Comparison of ENCODE assay signal across 10 cellular contexts in the genomic region with DNA sequence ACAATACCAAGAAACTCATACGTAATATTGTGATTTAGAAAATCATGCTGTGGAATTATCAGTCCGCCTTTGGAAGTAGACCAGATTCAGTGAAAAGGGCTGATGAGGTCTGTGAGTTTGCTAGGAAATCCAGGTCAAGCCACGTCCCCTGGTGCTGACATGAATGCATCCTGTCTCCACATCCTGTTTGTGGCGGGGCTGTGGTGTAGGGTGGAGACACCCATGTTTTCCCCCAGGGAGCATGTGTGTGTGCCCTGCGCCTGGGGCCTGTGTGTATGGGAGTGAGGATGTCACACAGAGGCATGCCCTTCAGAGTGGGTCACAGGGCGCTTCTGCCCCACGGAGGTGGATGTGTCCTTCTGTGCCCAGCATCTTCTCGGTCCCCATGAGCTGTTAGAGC.
DNase-seq lines count a peak whose midpoint lies in the region; ATAC-seq and TF ChIP-seq lines count a peak whose summit lies in the region.
"Had no signal": no experiment of that assay in that cellular context is flagged by ENCODE, and none has a peak within 500 bp of the region (broad histone marks: within the 10 kb centered on the region; RNA-seq: fewer than 3 reads in every experiment).

No MANE protein-coding gene starts in this region.

- peak overlapping the region; percentile 25 for H3K23ac ChIP-seq in neuronal stem cell (ENCODE audit: low read depth, low read length, poor library complexity)

- DNase-seq in activated CD4-positive, alpha-beta T cell treated with anti-CD3 and anti-CD28 coated beads for 48 hours = peak; percentile 27
- DNase-seq in activated CD4-positive, alpha-beta T cell treated with anti-CD3 and anti-CD28 coated beads, Interleukin-2, amount 50 U/mL, for 4 hours = no peak
- DNase-seq in activated B cell treated with CpG ODN at 0.5 μM for 24 hours (no peak), neuronal stem cell (ENCODE audit: low spot score) (no peak), NCI-H510A treated with DMSO at 0.1 percent for 48 hours (lab: John Stamatoyannopoulos, UW) (no peak), WERI-Rb-1 (no peak), DMS 273 (lab: John Stamatoyannopoulos, UW; ENCODE audit: unreplicated experiment) (no peak)
- DNase-seq: activated naive CD8-positive, alpha-beta T cell treated with anti-CD3 and anti-CD28 coated beads, Interleukin-2, amount 10 ng/mL, durations not matched to agents 7 days and 5 days; effector CD8-positive, alpha-beta T cell had no signal

- H3K9ac ChIP-seq in neuronal stem cell (ENCODE audit: low read depth, low read length, poor library complexity) = peak overlapping the region; percentile 60

- H3K36me3 Mint-ChIP-seq in activated B cell treated with CpG ODN at 0.5 μM for 24 hours (ENCODE audit: low read depth) = no peaks in the 10 kb centered on the region
- H3K36me3 Mint-ChIP-seq: activated naive CD8-positive, alpha-beta T cell treated with anti-CD3 and anti-CD28 coated beads, Interleukin-2, amount 10 ng/mL, durations not matched to agents 7 days and 5 days had no signal

- H2AK5ac ChIP-seq in neuronal stem cell (ENCODE audit: low read depth, low read length) = no peak overlapping the region

- no peaks in the 10 kb centered on the region for H3K79me1 ChIP-seq in neuronal stem cell (ENCODE audit: low read depth, low read length)

- no peaks in the 10 kb centered on the region for H3K9me3 Mint-ChIP-seq in activated B cell treated with CpG ODN at 0.5 μM for 24 hours
- H3K9me3 Mint-ChIP-seq: activated naive CD8-positive, alpha-beta T cell treated with anti-CD3 and anti-CD28 coated beads, Interleukin-2, amount 10 ng/mL, durations not matched to agents 7 days and 5 days had no signal

- CTCF ChIA-PET in activated B cell treated with CpG ODN at 0.5 μM for 24 hours (lab: Charles Lee) = no interaction called here

- H3K9me3 ChIP-seq in neuronal stem cell (replicated peaks in 1 of 2; ENCODE audit: control insufficient read depth in 2 of 2, insufficient read depth in 1 of 2, low read depth in 1 of 2, low read length in 2 of 2) = no peaks in the 10 kb centered on the region
- no peaks in the 10 kb centered on the region for H3K9me3 ChIP-seq in WERI-Rb-1 (ENCODE audit: severe bottlenecking)

- H3K14ac ChIP-seq in neuronal stem cell (ENCODE audit: low read length) = peak overlapping the region; percentile 9

- H3K27ac ChIP-seq in neuronal stem cell (replicated peaks; ENCODE audit: low read length) (no peak overlapping the region), WERI-Rb-1 (no peak overlapping the region)

- TF ChIP-seq CTCF in activated B cell treated with CpG ODN at 0.5 μM for 24 hours (IDR thresholded peaks at IDR 0.05) (no peak), WERI-Rb-1 (IDR thresholded peaks at IDR 0.05; ENCODE audit: low read depth, low read length) (no peak)

- intact Hi-C loops in activated B cell treated with CpG ODN at 0.5 μM for 24 hours (cut with micrococcal nuclease) = no loop called here

- POLR2A ChIA-PET in activated B cell treated with CpG ODN at 0.5 μM for 24 hours (lab: Charles Lee) = no interaction called here

- no peak overlapping the region for H3K4me3 Mint-ChIP-seq in activated B cell treated with CpG ODN at 0.5 μM for 24 hours
- H3K4me3 Mint-ChIP-seq: activated naive CD8-positive, alpha-beta T cell treated with anti-CD3 and anti-CD28 coated beads, Interleukin-2, amount 10 ng/mL, durations not matched to agents 7 days and 5 days had no signal

- no peak overlapping the region for H3K18ac ChIP-seq in neuronal stem cell (ENCODE audit: low read length)

- H3K36me3 ChIP-seq in neuronal stem cell (replicated peaks in 1 of 2; ENCODE audit: control insufficient read depth in 2 of 2, insufficient read depth in 2 of 2, low read length in 2 of 2) (peaks cover 0 to 4% of the 10 kb centered on the region in 2 donors), WERI-Rb-1 (peaks cover 4% of the 10 kb centered on the region)

- H2BK120ac ChIP-seq in neuronal stem cell (ENCODE audit: low read depth, low read length) = no peak overlapping the region

- peaks cover 16 to 33% of the 10 kb centered on the region in 2 donors for H3K4me1 ChIP-seq in neuronal stem cell (ENCODE audit: control insufficient read depth in 2 of 2, insufficient read depth in 1 of 2, low read depth in 1 of 2, low read length in 2 of 2)

- H2BK15ac ChIP-seq in neuronal stem cell (ENCODE audit: low read length) = no peak overlapping the region

- H3K27me3 ChIP-seq in neuronal stem cell (ENCODE audit: control insufficient read depth in 3 of 3, insufficient read depth in 3 of 3, low read depth in 1 of 3, low read length in 3 of 3) (no peaks in the 10 kb centered on the region), WERI-Rb-1 (ENCODE audit: insufficient read depth, low read depth, severe bottlenecking) (no peaks in the 10 kb centered on the region)

- no peak overlapping the region for H2BK12ac ChIP-seq in neuronal stem cell (ENCODE audit: low read length)

- H3K4me1 Mint-ChIP-seq in activated B cell treated with CpG ODN at 0.5 μM for 24 hours = peaks cover 4% of the 10 kb centered on the region

- no peak overlapping the region for H3K27ac Mint-ChIP-seq in activated B cell treated with CpG ODN at 0.5 μM for 24 hours
- H3K27ac Mint-ChIP-seq: activated naive CD8-positive, alpha-beta T cell treated with anti-CD3 and anti-CD28 coated beads, Interleukin-2, amount 10 ng/mL, durations not matched to agents 7 days and 5 days had no signal

- no peak overlapping the region for H3K4ac ChIP-seq in neuronal stem cell (ENCODE audit: low read length)

- no CpG with 5 or more reads among the region's 8 CpGs for WGBS in neuronal stem cell (ENCODE audit: extremely low coverage in 2 of 2, insufficient read length in 2 of 2, insufficient replicate concordance in 1 of 2), 2 donors

- H4K8ac ChIP-seq in neuronal stem cell (ENCODE audit: low read depth, low read length) = no peak overlapping the region

- peaks cover 36% of the 10 kb centered on the region for H3K27me3 Mint-ChIP-seq in activated B cell treated with CpG ODN at 0.5 μM for 24 hours

- ATAC-seq in GM21825 (IDR thresholded peaks at IDR 0.05; ENCODE audit: unreplicated experiment) (peak; percentile 73), activated B cell treated with CpG ODN at 0.5 μM for 24 hours (ENCODE audit: low read depth) (peak; percentile 45)

- H3K4me3 ChIP-seq in neuronal stem cell (ENCODE audit: low read length in 2 of 2) = no peak overlapping the region
- no peak overlapping the region for H3K4me3 ChIP-seq in WERI-Rb-1 (ENCODE audit: low read depth, low read length)

- no peak overlapping the region for H2BK5ac ChIP-seq in neuronal stem cell (ENCODE audit: low read length)

- no peak overlapping the region for H2AFZ ChIP-seq in neuronal stem cell (ENCODE audit: low read length)

- H3K4me2 ChIP-seq in neuronal stem cell (ENCODE audit: insufficient read depth, low read length, poor library complexity, severe bottlenecking) = no peak overlapping the region

- H4K91ac ChIP-seq in neuronal stem cell (ENCODE audit: low read depth, low read length, poor library complexity) = no peak overlapping the region
